ENCODE assay signal across 1 cellular context in genomic region chr2:73999881-74000597, GRCh38.
TF ChIP-seq lines count a peak whose summit lies in the region.

No MANE protein-coding gene starts in this region.

TF ChIP-seq in H1, 55 proteins besides CTCF, POLR2A, EP300 and RAD21:
- TF ChIP-seq, protein P1, sequence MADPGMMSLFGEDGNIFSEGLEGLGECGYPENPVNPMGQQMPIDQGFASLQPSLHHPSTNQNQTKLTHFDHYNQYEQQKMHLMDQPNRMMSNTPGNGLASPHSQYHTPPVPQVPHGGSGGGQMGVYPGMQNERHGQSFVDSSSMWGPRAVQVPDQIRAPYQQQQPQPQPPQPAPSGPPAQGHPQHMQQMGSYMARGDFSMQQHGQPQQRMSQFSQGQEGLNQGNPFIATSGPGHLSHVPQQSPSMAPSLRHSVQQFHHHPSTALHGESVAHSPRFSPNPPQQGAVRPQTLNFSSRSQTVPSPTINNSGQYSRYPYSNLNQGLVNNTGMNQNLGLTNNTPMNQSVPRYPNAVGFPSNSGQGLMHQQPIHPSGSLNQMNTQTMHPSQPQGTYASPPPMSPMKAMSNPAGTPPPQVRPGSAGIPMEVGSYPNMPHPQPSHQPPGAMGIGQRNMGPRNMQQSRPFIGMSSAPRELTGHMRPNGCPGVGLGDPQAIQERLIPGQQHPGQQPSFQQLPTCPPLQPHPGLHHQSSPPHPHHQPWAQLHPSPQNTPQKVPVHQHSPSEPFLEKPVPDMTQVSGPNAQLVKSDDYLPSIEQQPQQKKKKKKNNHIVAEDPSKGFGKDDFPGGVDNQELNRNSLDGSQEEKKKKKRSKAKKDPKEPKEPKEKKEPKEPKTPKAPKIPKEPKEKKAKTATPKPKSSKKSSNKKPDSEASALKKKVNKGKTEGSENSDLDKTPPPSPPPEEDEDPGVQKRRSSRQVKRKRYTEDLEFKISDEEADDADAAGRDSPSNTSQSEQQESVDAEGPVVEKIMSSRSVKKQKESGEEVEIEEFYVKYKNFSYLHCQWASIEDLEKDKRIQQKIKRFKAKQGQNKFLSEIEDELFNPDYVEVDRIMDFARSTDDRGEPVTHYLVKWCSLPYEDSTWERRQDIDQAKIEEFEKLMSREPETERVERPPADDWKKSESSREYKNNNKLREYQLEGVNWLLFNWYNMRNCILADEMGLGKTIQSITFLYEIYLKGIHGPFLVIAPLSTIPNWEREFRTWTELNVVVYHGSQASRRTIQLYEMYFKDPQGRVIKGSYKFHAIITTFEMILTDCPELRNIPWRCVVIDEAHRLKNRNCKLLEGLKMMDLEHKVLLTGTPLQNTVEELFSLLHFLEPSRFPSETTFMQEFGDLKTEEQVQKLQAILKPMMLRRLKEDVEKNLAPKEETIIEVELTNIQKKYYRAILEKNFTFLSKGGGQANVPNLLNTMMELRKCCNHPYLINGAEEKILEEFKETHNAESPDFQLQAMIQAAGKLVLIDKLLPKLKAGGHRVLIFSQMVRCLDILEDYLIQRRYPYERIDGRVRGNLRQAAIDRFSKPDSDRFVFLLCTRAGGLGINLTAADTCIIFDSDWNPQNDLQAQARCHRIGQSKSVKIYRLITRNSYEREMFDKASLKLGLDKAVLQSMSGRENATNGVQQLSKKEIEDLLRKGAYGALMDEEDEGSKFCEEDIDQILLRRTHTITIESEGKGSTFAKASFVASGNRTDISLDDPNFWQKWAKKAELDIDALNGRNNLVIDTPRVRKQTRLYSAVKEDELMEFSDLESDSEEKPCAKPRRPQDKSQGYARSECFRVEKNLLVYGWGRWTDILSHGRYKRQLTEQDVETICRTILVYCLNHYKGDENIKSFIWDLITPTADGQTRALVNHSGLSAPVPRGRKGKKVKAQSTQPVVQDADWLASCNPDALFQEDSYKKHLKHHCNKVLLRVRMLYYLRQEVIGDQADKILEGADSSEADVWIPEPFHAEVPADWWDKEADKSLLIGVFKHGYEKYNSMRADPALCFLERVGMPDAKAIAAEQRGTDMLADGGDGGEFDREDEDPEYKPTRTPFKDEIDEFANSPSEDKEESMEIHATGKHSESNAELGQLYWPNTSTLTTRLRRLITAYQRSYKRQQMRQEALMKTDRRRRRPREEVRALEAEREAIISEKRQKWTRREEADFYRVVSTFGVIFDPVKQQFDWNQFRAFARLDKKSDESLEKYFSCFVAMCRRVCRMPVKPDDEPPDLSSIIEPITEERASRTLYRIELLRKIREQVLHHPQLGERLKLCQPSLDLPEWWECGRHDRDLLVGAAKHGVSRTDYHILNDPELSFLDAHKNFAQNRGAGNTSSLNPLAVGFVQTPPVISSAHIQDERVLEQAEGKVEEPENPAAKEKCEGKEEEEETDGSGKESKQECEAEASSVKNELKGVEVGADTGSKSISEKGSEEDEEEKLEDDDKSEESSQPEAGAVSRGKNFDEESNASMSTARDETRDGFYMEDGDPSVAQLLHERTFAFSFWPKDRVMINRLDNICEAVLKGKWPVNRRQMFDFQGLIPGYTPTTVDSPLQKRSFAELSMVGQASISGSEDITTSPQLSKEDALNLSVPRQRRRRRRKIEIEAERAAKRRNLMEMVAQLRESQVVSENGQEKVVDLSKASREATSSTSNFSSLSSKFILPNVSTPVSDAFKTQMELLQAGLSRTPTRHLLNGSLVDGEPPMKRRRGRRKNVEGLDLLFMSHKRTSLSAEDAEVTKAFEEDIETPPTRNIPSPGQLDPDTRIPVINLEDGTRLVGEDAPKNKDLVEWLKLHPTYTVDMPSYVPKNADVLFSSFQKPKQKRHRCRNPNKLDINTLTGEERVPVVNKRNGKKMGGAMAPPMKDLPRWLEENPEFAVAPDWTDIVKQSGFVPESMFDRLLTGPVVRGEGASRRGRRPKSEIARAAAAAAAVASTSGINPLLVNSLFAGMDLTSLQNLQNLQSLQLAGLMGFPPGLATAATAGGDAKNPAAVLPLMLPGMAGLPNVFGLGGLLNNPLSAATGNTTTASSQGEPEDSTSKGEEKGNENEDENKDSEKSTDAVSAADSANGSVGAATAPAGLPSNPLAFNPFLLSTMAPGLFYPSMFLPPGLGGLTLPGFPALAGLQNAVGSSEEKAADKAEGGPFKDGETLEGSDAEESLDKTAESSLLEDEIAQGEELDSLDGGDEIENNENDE (IDR thresholded peaks at IDR 0.05; ENCODE audit: insufficient replicate concordance, low read length), result no peak
- TF ChIP-seq TEAD4 (IDR thresholded peaks at IDR 0.05; ENCODE audit: low read depth, low read length) (0 out of 2 replicates have a peak, but pooled peaks have one; percentile 2), KDM4A (IDR thresholded peaks at IDR 0.05; ENCODE audit: low read depth, low read length, severe bottlenecking) (no peak), TAF7 (optimal IDR thresholded peaks at IDR 0.05; ENCODE audit: borderline replicate concordance, low read depth, low read length) (no peak), SUZ12 (IDR thresholded peaks at IDR 0.05; ENCODE audit: low read length) (no peak)
